In genomic region chr7:130875265-130875741, GRCh38 we compare ENCODE assay signal across 1 cellular context.
TF ChIP-seq lines count a peak whose summit lies in the region.

No MANE protein-coding gene starts in this region.

TF ChIP-seq in K562, 482 proteins besides CTCF, POLR2A, EP300 and RAD21 (continued from another document and continues in another):
- TF ChIP-seq CLOCK (CRISPR knock-in tag; IDR thresholded peaks at IDR 0.05; ENCODE audit: borderline replicate concordance) = no peak
- no peak for TF ChIP-seq TCF3 (CRISPR knock-in tag; IDR thresholded peaks at IDR 0.05)
- no peak for TF ChIP-seq TCFL5 (CRISPR knock-in tag; conservative IDR thresholded peaks at IDR 0.05)
- no peak for TF ChIP-seq RBM17 (IDR thresholded peaks at IDR 0.05; ENCODE audit: borderline replicate concordance, low read depth, low read length)
- TF ChIP-seq CHD1 (IDR thresholded peaks at IDR 0.05; ENCODE audit: low read length) = no peak
- TF ChIP-seq ZNF146 (CRISPR knock-in tag; IDR thresholded peaks at IDR 0.05; ENCODE audit: unreplicated experiment) = no peak
- no peak for TF ChIP-seq MEIS2 (IDR thresholded peaks at IDR 0.05; ENCODE audit: partially characterized antibody)
- no peak for TF ChIP-seq C11orf30 (IDR thresholded peaks at IDR 0.05; ENCODE audit: low read depth)
- TF ChIP-seq TOE1 (IDR thresholded peaks at IDR 0.05; ENCODE audit: borderline replicate concordance) = no peak
- no peak for TF ChIP-seq TOE1 (CRISPR knock-in tag; IDR thresholded peaks at IDR 0.05; ENCODE audit: borderline replicate concordance, low read depth)
- TF ChIP-seq RREB1 (CRISPR knock-in tag; IDR thresholded peaks at IDR 0.05) = no peak
- TF ChIP-seq ZNF609 (CRISPR knock-in tag; IDR thresholded peaks at IDR 0.05; ENCODE audit: borderline replicate concordance) = no peak
- TF ChIP-seq CC2D1A (IDR thresholded peaks at IDR 0.05) = 0 out of 2 replicates have a peak, but pooled peaks have one; percentile 24
- no peak for TF ChIP-seq HNRNPH1 (optimal IDR thresholded peaks at IDR 0.05; ENCODE audit: low read depth, low read length)
- TF ChIP-seq SNAPC5 (CRISPR knock-in tag; IDR thresholded peaks at IDR 0.05) = no peak
- no peak for TF ChIP-seq MTF1 (CRISPR knock-in tag; IDR thresholded peaks at IDR 0.05; ENCODE audit: borderline replicate concordance)
- no peak for TF ChIP-seq SP1 (CRISPR knock-in tag; IDR thresholded peaks at IDR 0.05)
- TF ChIP-seq FOXK2 (conservative IDR thresholded peaks at IDR 0.05 in 1 of 2, IDR thresholded peaks at IDR 0.05 in 1 of 2; ENCODE audit: low read depth in 2 of 2) = peak in 1 of 2 experiments; percentile 22; a peak in 1 of 4 replicates
- TF ChIP-seq ARID3B (CRISPR knock-in tag; IDR thresholded peaks at IDR 0.05; ENCODE audit: borderline replicate concordance) = no peak
- no peak for TF ChIP-seq CBX2 (IDR thresholded peaks at IDR 0.05; ENCODE audit: insufficient read depth, low read length, poor library complexity, severe bottlenecking)
- peak in 1 of 2 experiments; percentile 39; a peak in 1 of 4 replicates for TF ChIP-seq MAZ (CRISPR knock-in tag; conservative IDR thresholded peaks at IDR 0.05 in 1 of 2, IDR thresholded peaks at IDR 0.05 in 1 of 2)
- no peak for TF ChIP-seq NFXL1 (CRISPR knock-in tag; IDR thresholded peaks at IDR 0.05)
- TF ChIP-seq HLTF (IDR thresholded peaks at IDR 0.05) = peak; percentile 31; the same call in 1 of the 2 replicates
- TF ChIP-seq PREB (CRISPR knock-in tag; IDR thresholded peaks at IDR 0.05) = no peak
- no peak for TF ChIP-seq NR4A1 (CRISPR knock-in tag; IDR thresholded peaks at IDR 0.05)
- no peak for TF ChIP-seq NR4A1 (tag; IDR thresholded peaks at IDR 0.05)
- TF ChIP-seq MED1 (CRISPR knock-in tag; IDR thresholded peaks at IDR 0.05; ENCODE audit: borderline replicate concordance) = no peak
- TF ChIP-seq GMEB1 (CRISPR knock-in tag; IDR thresholded peaks at IDR 0.05) = no peak
- TF ChIP-seq ZBTB7A (IDR thresholded peaks at IDR 0.05; ENCODE audit: borderline replicate concordance, control insufficient read depth, low read depth, low read length) = no peak
- peak; percentile 38; the same call in 1 of the 2 replicates for TF ChIP-seq JUN (IDR thresholded peaks at IDR 0.05; ENCODE audit: borderline replicate concordance, low read depth, low read length)
- TF ChIP-seq JUN (CRISPR knock-in tag; IDR thresholded peaks at IDR 0.05; ENCODE audit: borderline replicate concordance) = no peak
- no peak for TF ChIP-seq ZNF655 (CRISPR knock-in tag; IDR thresholded peaks at IDR 0.05)
- TF ChIP-seq ELF4 (CRISPR knock-in tag; IDR thresholded peaks at IDR 0.05) = no peak
- TF ChIP-seq ZNF511 (CRISPR knock-in tag; IDR thresholded peaks at IDR 0.05) = no peak
